Comparison of ENCODE assay signal across 19 cellular contexts in the genomic region with DNA sequence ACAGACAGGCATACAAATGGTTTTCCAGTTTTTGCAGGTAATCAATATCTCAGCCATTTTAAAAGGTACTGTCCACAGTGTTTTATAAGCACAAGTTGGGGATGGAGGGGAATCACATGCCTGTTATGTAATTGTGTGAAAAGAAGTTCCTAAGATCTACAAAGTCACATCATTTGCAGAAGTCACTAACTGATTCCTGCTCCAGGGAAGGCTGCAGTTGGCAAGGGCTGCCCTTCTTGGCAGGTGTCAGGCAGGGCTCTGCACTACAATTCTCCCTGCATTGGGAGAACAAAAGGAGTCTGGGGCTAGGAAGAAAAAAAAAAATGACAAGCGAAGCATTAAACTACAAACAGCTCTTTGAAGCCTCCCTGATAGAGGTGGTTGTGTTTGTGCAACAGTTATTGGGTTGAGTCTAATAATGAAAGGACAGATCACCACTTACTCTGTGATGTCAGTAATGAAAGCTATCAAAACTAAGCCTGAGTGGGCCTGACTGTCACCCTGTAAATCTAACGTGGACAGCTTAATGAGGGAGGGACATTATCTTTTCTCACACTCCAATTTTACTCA.
A peak's percentile ranks its signal among the peaks of the same experiment; 100 is the strongest.
DNase-seq lines count a peak whose midpoint lies in the region; ATAC-seq and TF ChIP-seq lines count a peak whose summit lies in the region.
"Had no signal": no experiment of that assay in that cellular context is flagged by ENCODE, and none has a peak within 500 bp of the region (broad histone marks: within the 10 kb centered on the region; RNA-seq: fewer than 3 reads in every experiment).

No MANE protein-coding gene starts in this region.

- H3K27me3 ChIP-seq in left lung, result no peaks in the 10 kb centered on the region

- H3K9me3 Mint-ChIP-seq in stimulated activated memory B cell treated with anti-CD40 and anti-IgM and Interleukin-4, amounts not matched to agents 10 μg/mL and 1 μg/mL and 100 μg/mL, for 72 hours, result no peaks in the 10 kb centered on the region
- H3K9me3 Mint-ChIP-seq: activated naive CD8-positive, alpha-beta T cell treated with anti-CD3 and anti-CD28 coated beads, Interleukin-2, amount 50 U/mL, for 24 hours; H9 had no signal

- H3K4me3 ChIP-seq in left lung, result no peak overlapping the region

- ATAC-seq in left lung (peak; percentile 21), HG02623 (IDR thresholded peaks at IDR 0.05; ENCODE audit: unreplicated experiment) (no peak), GM21526 (IDR thresholded peaks at IDR 0.05; ENCODE audit: low FRiP score, unreplicated experiment) (no peak)
- ATAC-seq in stimulated activated memory B cell treated with anti-CD40 and anti-IgM and Interleukin-4, amounts not matched to agents 10 μg/mL and 1 μg/mL and 100 μg/mL, for 72 hours, result no peak
- ATAC-seq: activated naive CD8-positive, alpha-beta T cell treated with anti-CD3 and anti-CD28 coated beads, Interleukin-2, amount 50 U/mL, for 24 hours had no signal

- peak overlapping the region in 1 of 2 donors; percentile 83 for H3K27ac ChIP-seq in left lung

- peaks cover 19% of the 10 kb centered on the region for H3K4me1 Mint-ChIP-seq in stimulated activated memory B cell treated with anti-CD40 and anti-IgM and Interleukin-4, amounts not matched to agents 10 μg/mL and 1 μg/mL and 100 μg/mL, for 72 hours
- H3K4me1 Mint-ChIP-seq: activated CD4-positive, alpha-beta memory T cell treated with anti-CD3 and anti-CD28 coated beads, Interleukin-2, amount 10 ng/mL, durations not matched to agents 7 days and 5 days; CD4-positive, alpha-beta memory T cell had no signal

- no peaks in the 10 kb centered on the region for H3K36me3 Mint-ChIP-seq in stimulated activated memory B cell treated with anti-CD40 and anti-IgM and Interleukin-4, amounts not matched to agents 10 μg/mL and 1 μg/mL and 100 μg/mL, for 72 hours

- intact Hi-C loops in left lung (cut with DNase I), result no loop called here

- TF ChIP-seq CTCF in left lung (IDR thresholded peaks at IDR 0.05), result no peak

- H3K27ac Mint-ChIP-seq in stimulated activated memory B cell treated with anti-CD40 and anti-IgM and Interleukin-4, amounts not matched to agents 10 μg/mL and 1 μg/mL and 100 μg/mL, for 72 hours, result peak overlapping the region; percentile 19
- H3K27ac Mint-ChIP-seq: activated CD4-positive, alpha-beta memory T cell treated with anti-CD3 and anti-CD28 coated beads, Interleukin-2, amount 10 ng/mL, durations not matched to agents 7 days and 5 days; activated naive CD8-positive, alpha-beta T cell treated with anti-CD3 and anti-CD28 coated beads, Interleukin-2, amount 50 U/mL, for 24 hours; CD4-positive, alpha-beta memory T cell had no signal

- DNase-seq in NCI-H1105 treated with DMSO at 0.1 percent for 48 hours (lab: John Stamatoyannopoulos, UW) (peak; percentile 77), NCI-H69 (lab: John Stamatoyannopoulos, UW) (peak; percentile 44), left lung (peak in 1 of 2 donors; percentile 33), RKO (ENCODE audit: low spot score) (no peak)
- DNase-seq: activated CD4-positive, alpha-beta memory T cell treated with anti-CD3 and anti-CD28 coated beads, Interleukin-2, amount 10 ng/mL, durations not matched to agents 7 days and 5 days; activated effector memory CD4-positive, alpha-beta T cell treated with Interleukin-2 at 50 U/mL for 16 hours; activated naive CD8-positive, alpha-beta T cell treated with anti-CD3 and anti-CD28 coated beads, Interleukin-2, amount 50 U/mL, for 24 hours; CD4-positive, alpha-beta memory T cell; H9; kidney; NCI-H1694 treated with DMSO at 0.1 percent for 48 hours; NCI-H446; SHP77; stimulated activated CD4-positive, alpha-beta T cell treated with anti-CD3 and anti-CD28 coated beads, Interleukin-15, amount 100 ng/mL, for 24 hours; stimulated activated CD8-positive, alpha-beta memory T cell treated with anti-CD3 and anti-CD28 coated beads, Interleukin-4, amount 100 ng/mL, for 48 hours; SW 1271 had no signal

- no peak overlapping the region for H3K4me3 Mint-ChIP-seq in stimulated activated memory B cell treated with anti-CD40 and anti-IgM and Interleukin-4, amounts not matched to agents 10 μg/mL and 1 μg/mL and 100 μg/mL, for 72 hours
- H3K4me3 Mint-ChIP-seq: activated CD4-positive, alpha-beta memory T cell treated with anti-CD3 and anti-CD28 coated beads, Interleukin-2, amount 10 ng/mL, durations not matched to agents 7 days and 5 days; activated naive CD8-positive, alpha-beta T cell treated with anti-CD3 and anti-CD28 coated beads, Interleukin-2, amount 50 U/mL, for 24 hours; CD4-positive, alpha-beta memory T cell; H9 had no signal

- no peaks in the 10 kb centered on the region for H3K27me3 Mint-ChIP-seq in stimulated activated memory B cell treated with anti-CD40 and anti-IgM and Interleukin-4, amounts not matched to agents 10 μg/mL and 1 μg/mL and 100 μg/mL, for 72 hours
- H3K27me3 Mint-ChIP-seq: activated CD4-positive, alpha-beta memory T cell treated with anti-CD3 and anti-CD28 coated beads, Interleukin-2, amount 10 ng/mL, durations not matched to agents 7 days and 5 days; activated naive CD8-positive, alpha-beta T cell treated with anti-CD3 and anti-CD28 coated beads, Interleukin-2, amount 50 U/mL, for 24 hours; CD4-positive, alpha-beta memory T cell had no signal

- H3K36me3 ChIP-seq in left lung, result no peaks in the 10 kb centered on the region

- peaks cover 0 to 11% of the 10 kb centered on the region in 2 donors for H3K4me1 ChIP-seq in left lung

- H3K9me3 ChIP-seq in left lung, result no peaks in the 10 kb centered on the region
